In the genomic region with DNA sequence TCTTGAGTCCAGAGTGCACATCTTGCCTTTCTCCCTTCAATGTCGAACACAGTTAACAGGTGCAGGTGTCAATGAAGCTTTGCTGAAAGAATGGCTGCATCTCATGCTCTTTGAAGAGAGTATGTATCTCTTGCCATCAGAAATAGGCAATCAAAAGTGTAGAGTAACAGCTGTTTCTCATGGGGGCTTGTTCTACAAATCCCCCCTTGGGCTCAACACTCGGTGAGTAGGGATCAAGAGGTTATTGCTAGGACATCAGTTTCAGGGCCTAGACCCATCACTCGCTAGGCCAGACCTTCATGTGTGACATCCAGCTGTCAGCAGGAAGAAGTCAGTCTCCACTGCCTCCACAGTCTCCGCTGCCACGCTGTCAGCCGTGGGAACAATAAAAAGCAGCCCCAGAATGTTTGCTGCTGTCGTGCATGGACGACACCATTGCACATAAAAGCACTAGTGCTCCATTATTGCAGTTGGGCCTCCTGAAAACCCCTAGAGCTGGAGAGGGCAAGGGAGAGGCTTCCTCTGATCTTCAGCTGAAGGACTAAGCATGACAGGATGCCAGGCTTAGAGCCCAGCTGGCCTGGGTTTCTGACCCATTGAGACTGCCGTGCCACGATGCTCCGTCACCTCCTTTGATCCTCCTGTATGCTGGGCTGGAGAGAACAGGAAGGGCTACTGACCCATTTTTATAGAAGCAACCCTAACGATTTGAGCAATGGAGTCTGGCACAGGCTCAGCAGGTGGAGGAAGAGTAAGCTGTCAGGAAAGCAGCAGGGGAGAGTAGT, we compare ENCODE assay signal across 1 cellular context.
A peak's percentile ranks its signal among the peaks of the same experiment; 100 is the strongest.
TF ChIP-seq lines count a peak whose summit lies in the region.

No MANE protein-coding gene starts in this region.

TF ChIP-seq in GM12878, 131 proteins besides CTCF, POLR2A, EP300 and RAD21:
- TF ChIP-seq FOXM1 (IDR thresholded peaks at IDR 0.05; ENCODE audit: low read depth, low read length) (0 out of 2 replicates have a peak, but pooled peaks have one; percentile 14), PAX5 (IDR thresholded peaks at IDR 0.05; ENCODE audit: borderline replicate concordance, low read depth, low read length) (0 out of 2 replicates have a peak, but pooled peaks have one; percentile 4), TBL1XR1 (IDR thresholded peaks at IDR 0.05; ENCODE audit: low read depth, low read length) (no peak), ZZZ3 (IDR thresholded peaks at IDR 0.05; ENCODE audit: control insufficient read depth, insufficient read length, low read depth) (no peak), POU2F2 (IDR thresholded peaks at IDR 0.05; ENCODE audit: borderline replicate concordance, low read depth, low read length) (peak; percentile 35; the same call in 2 of the 3 replicates), ZNF207 (IDR thresholded peaks at IDR 0.05; ENCODE audit: borderline replicate concordance) (no peak), SMAD5 (IDR thresholded peaks at IDR 0.05; ENCODE audit: low read depth) (peak; percentile 81; the same call in 1 of the 2 replicates), KLF5 (IDR thresholded peaks at IDR 0.05; ENCODE audit: partially characterized antibody) (no peak), IRF4 (IDR thresholded peaks at IDR 0.05; ENCODE audit: low read depth, low read length) (no peak), CREB1 (IDR thresholded peaks at IDR 0.05; ENCODE audit: low read depth) (peak; percentile 32), ZBED1 (IDR thresholded peaks at IDR 0.05; ENCODE audit: borderline replicate concordance) (peak; percentile 76; the same call in 1 of the 2 replicates), CEBPB (IDR thresholded peaks at IDR 0.05; ENCODE audit: borderline replicate concordance in 1 of 2, low read depth in 2 of 2, low read length in 2 of 2) (0 out of 4 replicates have a peak, but pooled peaks of 1 of the 2 experiments have one; percentile 13), ZNF217 (IDR thresholded peaks at IDR 0.05) (no peak), POLR2AphosphoS2 (IDR thresholded peaks at IDR 0.05; ENCODE audit: low read depth, low read length) (peak; percentile 46; the same call in 1 of the 2 replicates), PML (IDR thresholded peaks at IDR 0.05; ENCODE audit: low read length) (peak; percentile 88; the same call in 1 of the 2 replicates), BRCA1 (IDR thresholded peaks at IDR 0.05; ENCODE audit: low read depth, low read length) (no peak), SRF (IDR thresholded peaks at IDR 0.05; ENCODE audit: low read depth in 2 of 2, low read length in 2 of 2) (no peak), MTA3 (IDR thresholded peaks at IDR 0.05; ENCODE audit: borderline replicate concordance, low read length) (peak; percentile 84)
- TF ChIP-seq, protein P1, sequence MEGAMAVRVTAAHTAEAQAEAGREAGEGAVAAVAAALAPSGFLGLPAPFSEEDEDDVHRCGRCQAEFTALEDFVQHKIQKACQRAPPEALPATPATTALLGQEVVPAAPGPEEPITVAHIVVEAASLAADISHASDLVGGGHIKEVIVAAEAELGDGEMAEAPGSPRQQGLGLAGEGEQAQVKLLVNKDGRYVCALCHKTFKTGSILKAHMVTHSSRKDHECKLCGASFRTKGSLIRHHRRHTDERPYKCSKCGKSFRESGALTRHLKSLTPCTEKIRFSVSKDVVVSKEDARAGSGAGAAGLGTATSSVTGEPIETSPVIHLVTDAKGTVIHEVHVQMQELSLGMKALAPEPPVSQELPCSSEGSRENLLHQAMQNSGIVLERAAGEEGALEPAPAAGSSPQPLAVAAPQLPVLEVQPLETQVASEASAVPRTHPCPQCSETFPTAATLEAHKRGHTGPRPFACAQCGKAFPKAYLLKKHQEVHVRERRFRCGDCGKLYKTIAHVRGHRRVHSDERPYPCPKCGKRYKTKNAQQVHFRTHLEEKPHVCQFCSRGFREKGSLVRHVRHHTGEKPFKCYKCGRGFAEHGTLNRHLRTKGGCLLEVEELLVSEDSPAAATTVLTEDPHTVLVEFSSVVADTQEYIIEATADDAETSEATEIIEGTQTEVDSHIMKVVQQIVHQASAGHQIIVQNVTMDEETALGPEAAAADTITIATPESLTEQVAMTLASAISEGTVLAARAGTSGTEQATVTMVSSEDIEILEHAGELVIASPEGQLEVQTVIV (IDR thresholded peaks at IDR 0.05; ENCODE audit: borderline replicate concordance, partially characterized antibody), result no peak
